Comparison of ENCODE assay signal across 22 cellular contexts in the genomic region with DNA sequence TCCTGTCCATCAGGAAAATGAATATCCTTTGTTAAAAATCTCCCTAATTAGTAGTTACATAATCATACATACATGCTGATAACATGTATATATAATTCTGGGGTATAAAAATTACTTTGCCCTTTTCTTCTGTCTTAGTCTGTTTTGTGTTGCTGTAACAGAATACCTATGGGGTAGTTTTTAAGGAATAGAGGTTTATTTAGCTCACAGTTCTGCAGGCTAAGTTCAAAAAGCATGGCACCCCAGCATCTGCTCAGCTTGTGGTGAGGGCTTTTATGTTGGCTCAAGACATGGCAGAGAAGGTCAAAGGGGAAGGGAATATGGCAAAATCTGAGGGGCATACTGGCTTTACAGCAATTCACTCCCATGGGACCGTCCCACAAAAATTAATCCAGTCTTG. TPM values are rescaled to one million over a fixed set of nuclear protein-coding genes. Genes with fewer than 3 reads are reported as not detected.
DNase-seq lines count a peak whose midpoint lies in the region; ATAC-seq, FAIRE-seq and TF ChIP-seq lines count a peak whose summit lies in the region.
"Had no signal": no experiment of that assay in that cellular context is flagged by ENCODE, and none has a peak within 500 bp of the region (broad histone marks: within the 10 kb centered on the region; RNA-seq: fewer than 3 reads in every experiment).

No MANE protein-coding gene starts in this region.

- no peaks in the 10 kb centered on the region for H3K27me3 ChIP-seq in HCT116 (ENCODE audit: insufficient read depth, low read length)
- H3K27me3 ChIP-seq in K562 (ENCODE audit: control insufficient read depth in 2 of 2, insufficient read depth in 2 of 2, low read length in 2 of 2), result no peaks in the 10 kb centered on the region
- peaks cover 0 to 12% (median 0%) of the 10 kb centered on the region in 45 donors for H3K27me3 ChIP-seq in dorsolateral prefrontal cortex
- H3K27me3 ChIP-seq: BLaER1 treated with 17β-estradiol and CSF1 and Interleukin-3, amounts not matched to agents 10 nM and 100 nM had no signal

- TF ChIP-seq EP300 in K562 (IDR thresholded peaks at IDR 0.05; ENCODE audit: low read length), result no peak

- POLR2A ChIA-PET in HCT116 (lab: Charles Lee), result no interaction called here
- POLR2A ChIA-PET in K562 (lab: Yijun Ruan, JAX), result interaction anchor here (0.7 to 1.1 kb wide), 2 partner anchors 14 to 15 kb away, joined by 3 to 5 read pairs; no protein-coding TSS in a partner anchor

- no peak for TF ChIP-seq RAD21 in HCT116 (IDR thresholded peaks at IDR 0.05; ENCODE audit: low read depth)
- TF ChIP-seq RAD21 in K562 (CRISPR knock-in tag; conservative IDR thresholded peaks at IDR 0.05 in 1 of 2, IDR thresholded peaks at IDR 0.05 in 1 of 2), result no peak

- FAIRE-seq in K562 (lab: Jason Lieb, UNC), result no peak
- FAIRE-seq: A549, GM12878, GM12892, GM18507 had no signal

- H3K36me3 ChIP-seq in HCT116 (ENCODE audit: control insufficient read depth in 1 of 2, insufficient read depth in 2 of 2, low read length in 2 of 2), result no peaks in the 10 kb centered on the region
- H3K36me3 ChIP-seq in K562 (ENCODE audit: control insufficient read depth, insufficient read depth, low read length), result no peaks in the 10 kb centered on the region
- H3K36me3 ChIP-seq: BLaER1 treated with 17β-estradiol and CSF1 and Interleukin-3, amounts not matched to agents 10 nM and 100 nM had no signal

- no peak overlapping the region for H3K9ac ChIP-seq in HCT116 (ENCODE audit: low read length)
- H3K9ac ChIP-seq in K562 (ENCODE audit: insufficient read depth in 1 of 2, low read depth in 2 of 2, low read length in 2 of 2), result no peak overlapping the region
- H3K9ac ChIP-seq: BLaER1 treated with 17β-estradiol and CSF1 and Interleukin-3, amounts not matched to agents 10 nM and 100 nM had no signal

- TF ChIP-seq CTCF in HCT116 (IDR thresholded peaks at IDR 0.05 in 2 of 3, conservative IDR thresholded peaks at IDR 0.05 in 1 of 3; ENCODE audit: borderline replicate concordance in 1 of 3, insufficient read depth in 1 of 3, low read depth in 2 of 3, low read length in 2 of 3), result no peak
- no peak for TF ChIP-seq CTCF in K562 (IDR thresholded peaks at IDR 0.05 in 2 of 3, conservative IDR thresholded peaks at IDR 0.05 in 1 of 3; ENCODE audit: insufficient read depth in 2 of 3, low read depth in 1 of 3, low read length in 3 of 3)
- no peak for TF ChIP-seq CTCF in dorsolateral prefrontal cortex (IDR thresholded peaks at IDR 0.05 in 54 of 56, conservative IDR thresholded peaks at IDR 0.05 in 2 of 56; ENCODE audit: low read depth in 1 of 56, partially characterized antibody in 56 of 56)

- WGBS in K562 (ENCODE audit: insufficient coverage, low coverage, missing lambda C conversion rate), result 33% methylated on average over 1 of the region's 1 CpG

- no peaks in the 10 kb centered on the region for H3K4me1 ChIP-seq in HCT116 (ENCODE audit: control insufficient read depth in 1 of 2, insufficient read depth in 2 of 2, low read length in 2 of 2)
- H3K4me1 ChIP-seq in K562 (replicated peaks in 1 of 2; ENCODE audit: control insufficient read depth in 2 of 2, insufficient read depth in 2 of 2, low read length in 2 of 2), result no peaks in the 10 kb centered on the region; a peak in 2 of 5 replicates
- H3K4me1 ChIP-seq: BLaER1 treated with 17β-estradiol and CSF1 and Interleukin-3, amounts not matched to agents 10 nM and 100 nM had no signal

- no peaks in the 10 kb centered on the region for H3K9me2 ChIP-seq in HCT116 (ENCODE audit: insufficient read depth)

- RAD21 ChIA-PET in HCT116 (lab: Charles Lee; ENCODE audit: low non-redundant PET in 1 of 2, low total read pairs in 2 of 2, uncharacterized antibody in 2 of 2, unreplicated experiment in 2 of 2), result no interaction called here

- DNase-seq in HCT116 (ENCODE audit: low read depth, low spot score) (no peak), K562 (ENCODE audit: extremely low read depth in 1 of 4, low spot score in 3 of 4) (no peak), dorsolateral prefrontal cortex (no peak), COR-L47 (lab: John Stamatoyannopoulos, UW) (no peak)
- no peak for DNase-seq in activated naive CD4-positive, alpha-beta T cell (lab: John Stamatoyannopoulos, UW)
- DNase-seq: AML-193; CD4-positive, alpha-beta T cell; CD8-positive, alpha-beta T cell; DMS 273 treated with DMSO at 0.1 percent for 48 hours; DMS153; DMS53; DMS79; DND-41; EL; GDM1 had no signal

- ATAC-seq in HCT116, result no peak
- no peak for ATAC-seq in K562
- ATAC-seq: A549; CD8-positive, alpha-beta T cell; GM12878 had no signal

- in situ Hi-C loops in K562 (cut with MboI), result no loop called here

- intact Hi-C loops in HCT116 (cut with micrococcal nuclease), result no loop called here
- intact Hi-C loops in K562 (cut with micrococcal nuclease), result no loop called here
- intact Hi-C loops in dorsolateral prefrontal cortex (cut with DNase I), result no loop called here

- H2AFZ ChIP-seq in HCT116 (ENCODE audit: low read depth, low read length, poor library complexity, severe bottlenecking) (peak overlapping the region; percentile 26), K562 (ENCODE audit: low read depth, low read length) (no peak overlapping the region)

- no peaks in the 10 kb centered on the region for H3K9me3 ChIP-seq in HCT116 (ENCODE audit: control insufficient read depth in 1 of 2, insufficient read depth in 1 of 2, low read depth in 1 of 2, low read length in 2 of 2)
- H3K9me3 ChIP-seq in K562 (replicated peaks; ENCODE audit: control insufficient read depth, insufficient read depth, low read depth, low read length), result 0 out of 2 replicates have a peak, but pooled peaks cover 1% of the 10 kb centered on the region

- CTCF ChIA-PET in HCT116 (lab: Charles Lee) (no interaction called here), K562 (lab: Yijun Ruan, JAX; ENCODE audit: low intra/inter-chr PET ratio) (no interaction called here)

- H3K9me1 ChIP-seq in K562 (ENCODE audit: control insufficient read depth, insufficient read depth, low read length), result no peaks in the 10 kb centered on the region

- H3K4me2 ChIP-seq in HCT116 (ENCODE audit: low read length) (no peak overlapping the region), K562 (ENCODE audit: insufficient read depth, low read length) (no peak overlapping the region)
- H3K4me2 ChIP-seq: A549; BLaER1 treated with 17β-estradiol and CSF1 and Interleukin-3, amounts not matched to agents 10 nM and 100 nM had no signal

- H4K20me1 ChIP-seq in HCT116 (ENCODE audit: insufficient read depth) (no peaks in the 10 kb centered on the region), K562 (replicated peaks; ENCODE audit: control insufficient read depth, insufficient read depth, low read length) (no peaks in the 10 kb centered on the region)
- H4K20me1 ChIP-seq: BLaER1 treated with 17β-estradiol and CSF1 and Interleukin-3, amounts not matched to agents 10 nM and 100 nM had no signal

- TF ChIP-seq POLR2A in HCT116 (IDR thresholded peaks at IDR 0.05; ENCODE audit: borderline replicate concordance, extremely low read depth, insufficient read depth, insufficient read length), result no peak
- TF ChIP-seq POLR2A in K562 (conservative IDR thresholded peaks at IDR 0.05), result no peak

- BruUV-seq in HCT116 (replicated peaks; lab: Mats Ljungman, UMichigan), result no TSS peak
- no TSS peak for BruUV-seq in K562 (replicated peaks; lab: Mats Ljungman, UMichigan)

- H3K79me2 ChIP-seq in HCT116 (ENCODE audit: insufficient read depth, low read length) (no peaks in the 10 kb centered on the region), K562 (ENCODE audit: control insufficient read depth, insufficient read depth, low read length) (no peaks in the 10 kb centered on the region)

- no peak overlapping the region for H3K4me3 ChIP-seq in HCT116 (replicated peaks in 1 of 2; ENCODE audit: low read depth in 1 of 2, low read length in 2 of 2)
- no peak overlapping the region for H3K4me3 ChIP-seq in K562
- H3K4me3 ChIP-seq in dorsolateral prefrontal cortex, result no peak overlapping the region
- H3K4me3 ChIP-seq: A549; BLaER1 treated with 17β-estradiol and CSF1 and Interleukin-3, amounts not matched to agents 10 nM and 100 nM; GM12878 had no signal

- H3K27ac ChIP-seq in HCT116 (ENCODE audit: low read depth, low read length), result no peak overlapping the region
- H3K27ac ChIP-seq in K562 (ENCODE audit: extremely low read depth, low read depth, low read length), result no peak overlapping the region
- H3K27ac ChIP-seq in dorsolateral prefrontal cortex, result peak overlapping the region in 40 of 59 donors; percentile 0 to 86 (median 62)
- H3K27ac ChIP-seq: 22Rv1; A549; BLaER1 treated with 17β-estradiol and CSF1 and Interleukin-3, amounts not matched to agents 10 nM and 100 nM; C4-2B had no signal

RNA-seq across cellular contexts. Expression of a gene that starts 16.3 kb away (rescaled TPM):
- 15.9 TPM for total RNA-seq in HCT116 (2021; ENCODE audit: unreplicated experiment)
- 3.8 and 4.9 TPM in 2 replicates for polyA plus RNA-seq in HCT116 (2012)
- total RNA-seq in K562 (2011; cell fraction: chromatin; rRNA removed; ENCODE audit: low replicate concordance), result 50.3 and 199 TPM in 2 replicates
- 24.5 and 42.1 TPM in 2 replicates for total RNA-seq in K562 (2011; cell fraction: nucleolus; rRNA removed)
- total RNA-seq in K562 (2011; cell fraction: nucleoplasm; rRNA removed), result 77.2 and 100 TPM in 2 replicates
- total RNA-seq in K562 (2014; rRNA removed), result 22.0 and 23.6 TPM in 2 replicates
- total RNA-seq in K562 (2014; rRNA removed; fragmentation: Illumina TruSeq; extraction: Trizol), result 33.2 and 36.7 TPM in 2 replicates
- 30.5 and 34.6 TPM in 2 replicates for total RNA-seq in K562 (2015; rRNA removed; fragmentation: Illumina TruSeq; extraction: Trizol)
- total RNA-seq in K562 (2021), result 20.0 and 22.0 TPM in 2 replicates
- 22.1 and 32.8 TPM in 2 replicates for polyA plus RNA-seq in K562 (2011; rRNA removed)
- 4.9 and 9.6 TPM in 2 replicates for polyA plus RNA-seq in K562 (2011; cell fraction: cytosol; rRNA removed)
- 31.7 and 48.5 TPM in 2 replicates for polyA plus RNA-seq in K562 (2011; cell fraction: nucleus; rRNA removed)
- polyA plus RNA-seq in K562 (2012), result 14.2 and 18.0 TPM in 2 replicates
- polyA plus RNA-seq in K562 (2014; fragmentation: Illumina TruSeq; extraction: Trizol), result 17.0 and 20.9 TPM in 2 replicates
- polyA plus RNA-seq in K562 (2014; fragmentation: Nextera tagmentation; extraction: Ambion mirVana), result 1 to 10 TPM; 4.3 to 7.6 TPM
- polyA plus RNA-seq in K562 (2014; rRNA removed), result 15.5 and 16.4 TPM in 2 replicates
- 66.6 and 66.8 TPM in 2 replicates for polyA minus RNA-seq in K562 (2011; rRNA and poly(A)+ RNA removed)
- polyA minus RNA-seq in K562 (2011; cell fraction: cytosol; rRNA and poly(A)+ RNA removed), result 15.3 and 18.1 TPM in 2 replicates
- polyA minus RNA-seq in K562 (2011; cell fraction: nucleus; rRNA and poly(A)+ RNA removed), result 61.1 and 83.0 TPM in 2 replicates
- 100 to 1,000 TPM in 1 of 120 experiments, 10 to 100 TPM in 119; 45.1 to 104 (median 72.7) TPM for total RNA-seq in dorsolateral prefrontal cortex

RNA-seq across cellular contexts. Expression of a gene that starts 19.0 kb away (rescaled TPM):
- total RNA-seq in HCT116 (2021; ENCODE audit: unreplicated experiment) (25.5 TPM), K562 (2014; rRNA removed) (29.3 and 29.9 TPM in 2 replicates), K562 (2014; rRNA removed; fragmentation: Illumina TruSeq; extraction: Trizol) (30.1 and 32.8 TPM in 2 replicates), K562 (2015; rRNA removed; fragmentation: Illumina TruSeq; extraction: Trizol) (29.7 and 33.6 TPM in 2 replicates), K562 (2021) (26.2 and 27.1 TPM in 2 replicates), dorsolateral prefrontal cortex (10 to 100 TPM; 42.5 to 77.5 (median 57.2) TPM)
- polyA plus RNA-seq in HCT116 (2012), result 7.1 and 13.4 TPM in 2 replicates
- 60.7 and 192 TPM in 2 replicates for total RNA-seq in K562 (2011; cell fraction: chromatin; rRNA removed; ENCODE audit: low replicate concordance)
- 31.0 and 45.0 TPM in 2 replicates for total RNA-seq in K562 (2011; cell fraction: nucleolus; rRNA removed)
- 76.8 and 89.8 TPM in 2 replicates for total RNA-seq in K562 (2011; cell fraction: nucleoplasm; rRNA removed)
- polyA plus RNA-seq in K562 (2011; rRNA removed) (30.8 and 34.6 TPM in 2 replicates), K562 (2014; fragmentation: Illumina TruSeq; extraction: Trizol) (15.4 and 16.9 TPM in 2 replicates), K562 (2014; fragmentation: Nextera tagmentation; extraction: Ambion mirVana) (10 to 100 TPM in 1 of 2 experiments, 1 to 10 TPM in 1; 6.8 to 10.9 TPM), K562 (2014; rRNA removed) (16.2 and 22.3 TPM in 2 replicates)
- polyA plus RNA-seq in K562 (2011; cell fraction: cytosol; rRNA removed), result 9.6 and 17.6 TPM in 2 replicates
- 35.0 and 44.6 TPM in 2 replicates for polyA plus RNA-seq in K562 (2011; cell fraction: nucleus; rRNA removed)
- polyA plus RNA-seq in K562 (2012), result 13.0 and 16.1 TPM in 2 replicates
- 44.7 and 66.2 TPM in 2 replicates for polyA minus RNA-seq in K562 (2011; rRNA and poly(A)+ RNA removed)
- 15.6 and 22.8 TPM in 2 replicates for polyA minus RNA-seq in K562 (2011; cell fraction: cytosol; rRNA and poly(A)+ RNA removed)
- polyA minus RNA-seq in K562 (2011; cell fraction: nucleus; rRNA and poly(A)+ RNA removed), result 45.0 and 63.1 TPM in 2 replicates

Comparison
In these comparisons a context has a peak if more than half of its experiments do, and no peak if none do; other contexts are left out.
1. H3K27ac ChIP-seq: peak in dorsolateral prefrontal cortex (40 of 59); none in HCT116 (single experiment) and K562 (single experiment).